ENCODE assay signal across 18 cellular contexts in genomic region chr1:209045326-209046057, GRCh38.
DNase-seq lines count a peak whose midpoint lies in the region; ATAC-seq and TF ChIP-seq lines count a peak whose summit lies in the region.
"Had no signal": no experiment of that assay in that cellular context is flagged by ENCODE, and none has a peak within 500 bp of the region (broad histone marks: within the 10 kb centered on the region; RNA-seq: fewer than 3 reads in every experiment).

No MANE protein-coding gene starts in this region.

- TF ChIP-seq CTCF in lung (IDR thresholded peaks at IDR 0.05; ENCODE audit: control extremely low read depth, extremely low read depth) (no peak), dorsolateral prefrontal cortex (IDR thresholded peaks at IDR 0.05 in 54 of 56, conservative IDR thresholded peaks at IDR 0.05 in 2 of 56; ENCODE audit: low read depth in 1 of 56, partially characterized antibody in 56 of 56) (no peak)

- no peak overlapping the region for H3K27ac Mint-ChIP-seq in activated naive CD4-positive, alpha-beta T cell treated with anti-CD3 and anti-CD28 coated beads for 36 hours
- H3K27ac Mint-ChIP-seq in activated naive CD8-positive, alpha-beta T cell treated with anti-CD3 and anti-CD28 coated beads for 36 hours, result no peak overlapping the region
- H3K27ac Mint-ChIP-seq: activated CD8-positive, alpha-beta T cell treated with anti-CD3 and anti-CD28 coated beads for 36 hours; stimulated activated memory B cell treated with anti-CD40 and anti-IgM and Interleukin-4, amounts not matched to agents 10 μg/mL and 1 μg/mL and 100 μg/mL, for 72 hours had no signal

- H3K4me3 Mint-ChIP-seq in activated naive CD4-positive, alpha-beta T cell treated with anti-CD3 and anti-CD28 coated beads for 36 hours, result no peak overlapping the region
- no peak overlapping the region for H3K4me3 Mint-ChIP-seq in activated naive CD8-positive, alpha-beta T cell treated with anti-CD3 and anti-CD28 coated beads for 36 hours
- H3K4me3 Mint-ChIP-seq: activated CD8-positive, alpha-beta T cell treated with anti-CD3 and anti-CD28 coated beads for 36 hours; stimulated activated memory B cell treated with anti-CD40 and anti-IgM and Interleukin-4, amounts not matched to agents 10 μg/mL and 1 μg/mL and 100 μg/mL, for 72 hours had no signal

- H3K27me3 ChIP-seq in adipocyte (replicated peaks; ENCODE audit: control insufficient read depth, insufficient read depth, low read length) (peaks cover 3% of the 10 kb centered on the region), lung (ENCODE audit: control insufficient read depth, insufficient read depth) (no peaks in the 10 kb centered on the region), dorsolateral prefrontal cortex (peaks cover 0 to 6% (median 0%) of the 10 kb centered on the region in 45 donors)
- H3K27me3 ChIP-seq: BE2C, esophagus squamous epithelium had no signal

- H3K4me1 Mint-ChIP-seq in activated naive CD4-positive, alpha-beta T cell treated with anti-CD3 and anti-CD28 coated beads for 36 hours (ENCODE audit: low read depth), result no peaks in the 10 kb centered on the region
- no peaks in the 10 kb centered on the region for H3K4me1 Mint-ChIP-seq in activated naive CD8-positive, alpha-beta T cell treated with anti-CD3 and anti-CD28 coated beads for 36 hours
- H3K4me1 Mint-ChIP-seq: stimulated activated memory B cell treated with anti-CD40 and anti-IgM and Interleukin-4, amounts not matched to agents 10 μg/mL and 1 μg/mL and 100 μg/mL, for 72 hours had no signal

- DNase-seq in DMS53 (lab: John Stamatoyannopoulos, UW), result peak; percentile 91
- peak; percentile 32 for DNase-seq in LHCN-M2 (ENCODE audit: low read depth)
- DNase-seq in adipocyte (ENCODE audit: low read depth), result peak; percentile 29
- peak; percentile 49 for DNase-seq in lung (ENCODE audit: low spot score)
- no peak for DNase-seq in activated naive CD4-positive, alpha-beta T cell treated with anti-CD3 and anti-CD28 coated beads for 36 hours
- DNase-seq in activated naive CD8-positive, alpha-beta T cell treated with anti-CD3 and anti-CD28 coated beads for 36 hours, result no peak
- DNase-seq in dorsolateral prefrontal cortex, result no peak
- DNase-seq: activated CD8-positive, alpha-beta T cell treated with anti-CD3 and anti-CD28 coated beads for 36 hours; activated gamma-delta T cell treated with Interleukin-2 at 50 U/mL for 16 hours; BE2C; central memory CD4-positive, alpha-beta T cell; esophagus squamous epithelium; NCI-H1930; retina; stimulated activated CD4-positive, alpha-beta T cell treated with anti-CD3 and anti-CD28 coated beads, Interleukin-2, amount 100 ng/mL, for 48 hours; T1000 had no signal

- H3K4me3 ChIP-seq in adipocyte (ENCODE audit: low read length), result no peak overlapping the region
- no peak overlapping the region for H3K4me3 ChIP-seq in lung
- no peak overlapping the region for H3K4me3 ChIP-seq in dorsolateral prefrontal cortex
- H3K4me3 ChIP-seq: esophagus squamous epithelium had no signal

- H3K4me1 ChIP-seq in adipocyte (ENCODE audit: control insufficient read depth, insufficient read depth, low read length) (peaks cover 10% of the 10 kb centered on the region), lung (ENCODE audit: control insufficient read depth in 2 of 2, insufficient read depth in 2 of 2, low read length in 2 of 2) (no peaks in the 10 kb centered on the region)
- H3K4me1 ChIP-seq: BE2C had no signal

- ATAC-seq in lung (ENCODE audit: insufficient read depth, low FRiP score) (peak; percentile 30), esophagus mucosa (no peak)
- ATAC-seq: activated CD8-positive, alpha-beta T cell treated with anti-CD3 and anti-CD28 coated beads for 36 hours; stimulated activated memory B cell treated with anti-CD40 and anti-IgM and Interleukin-4, amounts not matched to agents 10 μg/mL and 1 μg/mL and 100 μg/mL, for 72 hours had no signal

- peaks cover 19% of the 10 kb centered on the region for H3K27me3 Mint-ChIP-seq in activated naive CD4-positive, alpha-beta T cell treated with anti-CD3 and anti-CD28 coated beads for 36 hours (ENCODE audit: low read depth)
- peaks cover 4% of the 10 kb centered on the region for H3K27me3 Mint-ChIP-seq in activated naive CD8-positive, alpha-beta T cell treated with anti-CD3 and anti-CD28 coated beads for 36 hours
- H3K27me3 Mint-ChIP-seq: stimulated activated memory B cell treated with anti-CD40 and anti-IgM and Interleukin-4, amounts not matched to agents 10 μg/mL and 1 μg/mL and 100 μg/mL, for 72 hours had no signal

- H3K9me3 ChIP-seq in adipocyte (ENCODE audit: control insufficient read depth, low read length) (no peaks in the 10 kb centered on the region), lung (ENCODE audit: control insufficient read depth in 2 of 2, insufficient read depth in 1 of 2, low read length in 1 of 2) (no peaks in the 10 kb centered on the region)
- H3K9me3 ChIP-seq: BE2C, esophagus squamous epithelium had no signal

- CTCF ChIA-PET in activated naive CD4-positive, alpha-beta T cell treated with anti-CD3 and anti-CD28 coated beads for 36 hours (lab: Charles Lee), result no interaction called here

- no peak overlapping the region for H3K9ac ChIP-seq in adipocyte (ENCODE audit: low read length)

- H3K9me3 Mint-ChIP-seq in activated naive CD4-positive, alpha-beta T cell treated with anti-CD3 and anti-CD28 coated beads for 36 hours, result no peaks in the 10 kb centered on the region
- no peaks in the 10 kb centered on the region for H3K9me3 Mint-ChIP-seq in activated naive CD8-positive, alpha-beta T cell treated with anti-CD3 and anti-CD28 coated beads for 36 hours
- H3K9me3 Mint-ChIP-seq: activated CD8-positive, alpha-beta T cell treated with anti-CD3 and anti-CD28 coated beads for 36 hours; stimulated activated memory B cell treated with anti-CD40 and anti-IgM and Interleukin-4, amounts not matched to agents 10 μg/mL and 1 μg/mL and 100 μg/mL, for 72 hours had no signal

- H3K36me3 ChIP-seq in adipocyte (ENCODE audit: control insufficient read depth, insufficient read depth, low read length, severe bottlenecking), result no peaks in the 10 kb centered on the region
- H3K36me3 ChIP-seq in lung (ENCODE audit: control insufficient read depth in 2 of 2, insufficient read depth in 2 of 2, low read length in 2 of 2), result no peaks in the 10 kb centered on the region
- H3K36me3 ChIP-seq: BE2C, esophagus squamous epithelium had no signal

- WGBS in lung, 2 donors, result 65 to 84% methylated on average over 4 of the region's 4 CpGs

- H3K36me3 Mint-ChIP-seq in activated naive CD4-positive, alpha-beta T cell treated with anti-CD3 and anti-CD28 coated beads for 36 hours (ENCODE audit: low read depth), result no peaks in the 10 kb centered on the region
- H3K36me3 Mint-ChIP-seq in activated naive CD8-positive, alpha-beta T cell treated with anti-CD3 and anti-CD28 coated beads for 36 hours, result no peaks in the 10 kb centered on the region
- H3K36me3 Mint-ChIP-seq: stimulated activated memory B cell treated with anti-CD40 and anti-IgM and Interleukin-4, amounts not matched to agents 10 μg/mL and 1 μg/mL and 100 μg/mL, for 72 hours had no signal

- peak overlapping the region in 1 of 2 donors; percentile 32 for H3K27ac ChIP-seq in lung (ENCODE audit: low read depth in 1 of 2, low read length in 1 of 2)
- no peak overlapping the region for H3K27ac ChIP-seq in dorsolateral prefrontal cortex
- H3K27ac ChIP-seq: esophagus squamous epithelium had no signal

- intact Hi-C loops in activated naive CD4-positive, alpha-beta T cell treated with anti-CD3 and anti-CD28 coated beads for 36 hours (cut with micrococcal nuclease), result no loop called here
- intact Hi-C loops in dorsolateral prefrontal cortex (cut with DNase I), result no loop called here

Comparison
In these comparisons a context has a peak if more than half of its experiments do, and no peak if none do; other contexts are left out.
1. DNase-seq: peak in DMS53 (single experiment), LHCN-M2 (single experiment), adipocyte (single experiment) and lung (single experiment); none in activated naive CD4-positive, alpha-beta T cell treated with anti-CD3 and anti-CD28 coated beads for 36 hours (single experiment), activated naive CD8-positive, alpha-beta T cell treated with anti-CD3 and anti-CD28 coated beads for 36 hours (single experiment) and dorsolateral prefrontal cortex (0 of 10).